Comparison of ENCODE assay signal across 16 cellular contexts in genomic region chr18:24490545-24490944, GRCh38. TPM values are rescaled to one million over a fixed set of nuclear protein-coding genes. Genes with fewer than 3 reads are reported as not detected.
DNase-seq lines count a peak whose midpoint lies in the region; ATAC-seq and TF ChIP-seq lines count a peak whose summit lies in the region.
"Had no signal": no experiment of that assay in that cellular context is flagged by ENCODE, and none has a peak within 500 bp of the region (broad histone marks: within the 10 kb centered on the region; RNA-seq: fewer than 3 reads in every experiment).

No MANE protein-coding gene starts in this region.

- H3K9me2 ChIP-seq in OCI-LY7 (ENCODE audit: insufficient read depth, low read length), result no peaks in the 10 kb centered on the region

- CTCF ChIA-PET in activated naive CD4-positive, alpha-beta T cell treated with anti-CD3 and anti-CD28 coated beads, Interleukin-2, amount 10 ng/mL, durations not matched to agents 7 days and 5 days (lab: Charles Lee), result interaction anchor here (0.7 to 8.9 kb wide), 3 partner anchors 12 to 336 kb away, joined by 3 to 186 read pairs (median 13); no protein-coding TSS in a partner anchor
- CTCF ChIA-PET in OCI-LY7 (lab: Charles Lee; ENCODE audit: unreplicated experiment), result no interaction called here

- peaks cover 17% of the 10 kb centered on the region for H3K9me3 ChIP-seq in OCI-LY7 (ENCODE audit: low read length)
- H3K9me3 ChIP-seq in esophagus squamous epithelium, result no peaks in the 10 kb centered on the region
- H3K9me3 ChIP-seq: body of pancreas, right atrium auricular region, testis had no signal

- peaks cover 4% of the 10 kb centered on the region for H3K4me1 Mint-ChIP-seq in activated naive CD4-positive, alpha-beta T cell treated with anti-CD3 and anti-CD28 coated beads, Interleukin-2, amount 50 U/mL, for 24 hours
- peaks cover 5% of the 10 kb centered on the region for H3K4me1 Mint-ChIP-seq in activated naive CD4-positive, alpha-beta T cell treated with anti-CD3 and anti-CD28 coated beads, Interleukin-2, amount 10 ng/mL, durations not matched to agents 7 days and 5 days

- TF ChIP-seq CTCF in OCI-LY7 (conservative IDR thresholded peaks at IDR 0.05; ENCODE audit: low read length) (no peak), esophagus squamous epithelium (IDR thresholded peaks at IDR 0.05) (no peak)

- intact Hi-C loops in OCI-LY7 (cut with micrococcal nuclease; ENCODE audit: unreplicated experiment) (loop anchor here (5.0 kb wide), 2 partner anchors 437 to 478 kb away; partner anchors contain the start of gene TTC39C), left colon (cut with DNase I, micrococcal nuclease) (no loop called here), esophagus squamous epithelium (cut with DNase I) (no loop called here)

- H4K20me1 ChIP-seq in OCI-LY7 (ENCODE audit: insufficient read depth, low read length), result no peaks in the 10 kb centered on the region

- peaks cover 14% of the 10 kb centered on the region for H3K27me3 Mint-ChIP-seq in activated naive CD4-positive, alpha-beta T cell treated with anti-CD3 and anti-CD28 coated beads, Interleukin-2, amount 50 U/mL, for 24 hours
- peaks cover 22% of the 10 kb centered on the region for H3K27me3 Mint-ChIP-seq in activated naive CD4-positive, alpha-beta T cell treated with anti-CD3 and anti-CD28 coated beads, Interleukin-2, amount 10 ng/mL, durations not matched to agents 7 days and 5 days

- no peaks in the 10 kb centered on the region for H3K79me2 ChIP-seq in OCI-LY7 (ENCODE audit: insufficient read depth, low read depth, low read length)

- H3K4me1 ChIP-seq in OCI-LY7 (ENCODE audit: insufficient read depth, low read length, poor library complexity, severe bottlenecking) (peaks cover 44% of the 10 kb centered on the region), esophagus squamous epithelium (peaks cover 0 to 7% (median 0%) of the 10 kb centered on the region in 3 donors)
- H3K4me1 ChIP-seq: body of pancreas, right atrium auricular region, testis had no signal

- 54 to 83% methylated on average over 2 to 4 of the region's 4 CpGs for WGBS in esophagus squamous epithelium, 2 donors

- TF ChIP-seq POLR2A in esophagus squamous epithelium (IDR thresholded peaks at IDR 0.05), result no peak

- ATAC-seq in left colon (no peak), GM18498 (IDR thresholded peaks at IDR 0.05; ENCODE audit: unreplicated experiment) (no peak)
- ATAC-seq: body of pancreas had no signal

- POLR2A ChIA-PET in OCI-LY7 (lab: Charles Lee), result no interaction called here

- BruUV-seq in OCI-LY7 (replicated peaks; lab: Mats Ljungman, UMichigan), result no TSS peak

- no peaks in the 10 kb centered on the region for H3K36me3 Mint-ChIP-seq in activated naive CD4-positive, alpha-beta T cell treated with anti-CD3 and anti-CD28 coated beads, Interleukin-2, amount 50 U/mL, for 24 hours
- H3K36me3 Mint-ChIP-seq in activated naive CD4-positive, alpha-beta T cell treated with anti-CD3 and anti-CD28 coated beads, Interleukin-2, amount 10 ng/mL, durations not matched to agents 7 days and 5 days, result no peaks in the 10 kb centered on the region

- H3K4me3 ChIP-seq in OCI-LY7 (ENCODE audit: low read depth, low read length, poor library complexity, severe bottlenecking) (no peak overlapping the region), esophagus squamous epithelium (no peak overlapping the region)
- H3K4me3 ChIP-seq: body of pancreas, dorsolateral prefrontal cortex, right atrium auricular region, testis had no signal

- H2AFZ ChIP-seq in OCI-LY7 (ENCODE audit: low read length), result peak overlapping the region; percentile 29; the same call in 1 of the 2 replicates

- no peak overlapping the region for H3K4me3 Mint-ChIP-seq in activated naive CD4-positive, alpha-beta T cell treated with anti-CD3 and anti-CD28 coated beads, Interleukin-2, amount 50 U/mL, for 24 hours
- no peak overlapping the region for H3K4me3 Mint-ChIP-seq in activated naive CD4-positive, alpha-beta T cell treated with anti-CD3 and anti-CD28 coated beads, Interleukin-2, amount 10 ng/mL, durations not matched to agents 7 days and 5 days

- H3K36me3 ChIP-seq in OCI-LY7 (ENCODE audit: insufficient read depth, low read length) (no peaks in the 10 kb centered on the region; the same call in 1 of the 2 replicates), esophagus squamous epithelium (no peaks in the 10 kb centered on the region)
- H3K36me3 ChIP-seq: right atrium auricular region had no signal

- H3K9me3 Mint-ChIP-seq in activated naive CD4-positive, alpha-beta T cell treated with anti-CD3 and anti-CD28 coated beads, Interleukin-2, amount 50 U/mL, for 24 hours, result no peaks in the 10 kb centered on the region
- no peaks in the 10 kb centered on the region for H3K9me3 Mint-ChIP-seq in activated naive CD4-positive, alpha-beta T cell treated with anti-CD3 and anti-CD28 coated beads, Interleukin-2, amount 10 ng/mL, durations not matched to agents 7 days and 5 days

- H3K27ac Mint-ChIP-seq in activated naive CD4-positive, alpha-beta T cell treated with anti-CD3 and anti-CD28 coated beads, Interleukin-2, amount 50 U/mL, for 24 hours, result peak overlapping the region; percentile 26
- no peak overlapping the region for H3K27ac Mint-ChIP-seq in activated naive CD4-positive, alpha-beta T cell treated with anti-CD3 and anti-CD28 coated beads, Interleukin-2, amount 10 ng/mL, durations not matched to agents 7 days and 5 days

- no peak for DNase-seq in activated naive CD4-positive, alpha-beta T cell treated with anti-CD3 and anti-CD28 coated beads, Interleukin-2, amount 10 ng/mL, durations not matched to agents 7 days and 5 days
- no peak for DNase-seq in OCI-LY7 (ENCODE audit: low spot score)
- DNase-seq in fibroblast of gingiva (ENCODE audit: low read depth), result peak; percentile 52
- DNase-seq in left colon, result no peak
- no peak for DNase-seq in Ammon's horn (ENCODE audit: low spot score)
- no peak for DNase-seq in esophagus squamous epithelium (lab: John Stamatoyannopoulos, UW)
- DNase-seq: activated CD4-positive, alpha-beta T cell treated with anti-CD3 and anti-CD28 coated beads for 1 hour; activated naive CD4-positive, alpha-beta T cell; body of pancreas; dorsolateral prefrontal cortex; NCI-H2171 treated with DMSO at 0.1 percent for 48 hours; stimulated activated CD4-positive, alpha-beta T cell treated with anti-CD3 and anti-CD28 coated beads, Interleukin-1b, Interleukin-23, amount 100 ng/mL, for 48 hours; testis had no signal

- peak overlapping the region; percentile 32 for H3K27ac ChIP-seq in OCI-LY7 (ENCODE audit: low read depth, low read length, poor library complexity, severe bottlenecking)
- no peak overlapping the region for H3K27ac ChIP-seq in esophagus squamous epithelium
- H3K27ac ChIP-seq: body of pancreas, dorsolateral prefrontal cortex, right atrium auricular region, testis had no signal

- no peak overlapping the region for H3K4me2 ChIP-seq in OCI-LY7 (ENCODE audit: low read length)

- H3K27me3 ChIP-seq in esophagus squamous epithelium, result peaks cover 0 to 8% (median 0%) of the 10 kb centered on the region in 4 donors
- H3K27me3 ChIP-seq: body of pancreas, dorsolateral prefrontal cortex, right atrium auricular region, testis had no signal

RNA-seq across cellular contexts. Expression of gene HRH4, which starts 30.1 kb away (rescaled TPM):
- not detected in 2 replicates for total RNA-seq in OCI-LY7 (2014; rRNA removed; shearing (Covaris generic))
- total RNA-seq in OCI-LY7 (2022), result not detected in 2 replicates
- total RNA-seq in left colon, result under 1 TPM; 0.11 to 0.12 TPM
- total RNA-seq in esophagus squamous epithelium, result under 1 TPM in 1 of 4 donors, not detected in 3; 0.38 TPM
- total RNA-seq: body of pancreas, right atrium auricular region had no signal
